Comparison of ENCODE assay signal across 8 cellular contexts in genomic region chr15:73560501-73561117, GRCh38.
DNase-seq lines count a peak whose midpoint lies in the region; ATAC-seq and TF ChIP-seq lines count a peak whose summit lies in the region.

No MANE protein-coding gene starts in this region.

- peaks cover 10% of the 10 kb centered on the region for H3K36me3 Mint-ChIP-seq in activated CD8-positive, alpha-beta T cell treated with anti-CD3 and anti-CD28 coated beads for 36 hours (ENCODE audit: low read depth)

- TF ChIP-seq POLR2A in lower leg skin (IDR thresholded peaks at IDR 0.05) = no peak

- CTCF ChIA-PET in activated CD8-positive, alpha-beta T cell treated with anti-CD3 and anti-CD28 coated beads for 36 hours (lab: Charles Lee) = interaction anchor here (0.7 to 2.4 kb wide), 14 partner anchors 8 to 252 kb away, joined by 3 to 55 read pairs (median 4); partner anchors contain the start of gene NPTN

- intact Hi-C loops in activated CD8-positive, alpha-beta T cell treated with anti-CD3 and anti-CD28 coated beads for 36 hours (cut with micrococcal nuclease) = loop anchor here (5.0 kb wide), 2 partner anchors 72 to 142 kb away; partner anchors contain the start of gene NPTN
- intact Hi-C loops in lower leg skin (cut with DNase I; ENCODE audit: low total_unique reads) = loop anchor here (5.0 kb wide), 2 partner anchors 82 to 137 kb away; no protein-coding TSS in a partner anchor

- H3K27ac ChIP-seq in hepatocyte (no peak overlapping the region), thoracic aorta (no peak overlapping the region)

- no peak overlapping the region for H3K4me3 Mint-ChIP-seq in activated CD8-positive, alpha-beta T cell treated with anti-CD3 and anti-CD28 coated beads for 36 hours

- POLR2A ChIA-PET in activated CD8-positive, alpha-beta T cell treated with anti-CD3 and anti-CD28 coated beads for 36 hours (lab: Charles Lee) = interaction anchor here (0.7 kb wide), 2 partner anchors 143 to 228 kb away, joined by 3 read pairs; no protein-coding TSS in a partner anchor

- H3K9me3 ChIP-seq in hepatocyte (ENCODE audit: low read depth) = no peaks in the 10 kb centered on the region
- H3K9me3 ChIP-seq in thoracic aorta = no peaks in the 10 kb centered on the region

- TF ChIP-seq CTCF in GM12873 (IDR thresholded peaks at IDR 0.05; ENCODE audit: insufficient read depth, low read depth, low read length, missing control alignments) = peak; percentile 33
- TF ChIP-seq CTCF in activated CD8-positive, alpha-beta T cell treated with anti-CD3 and anti-CD28 coated beads for 36 hours (IDR thresholded peaks at IDR 0.05) = peak; percentile 52
- peak; percentile 85 for TF ChIP-seq CTCF in hepatocyte (IDR thresholded peaks at IDR 0.05; ENCODE audit: poor library complexity)
- peak; percentile 30 for TF ChIP-seq CTCF in thoracic aorta (IDR thresholded peaks at IDR 0.05)
- no peak for TF ChIP-seq CTCF in lower leg skin (IDR thresholded peaks at IDR 0.05)

- H3K79me2 ChIP-seq in hepatocyte = peaks cover 8% of the 10 kb centered on the region

- no peak overlapping the region for H3K4me2 ChIP-seq in hepatocyte

- H3K27me3 Mint-ChIP-seq in activated CD8-positive, alpha-beta T cell treated with anti-CD3 and anti-CD28 coated beads for 36 hours = no peaks in the 10 kb centered on the region

- DNase-seq in AG08395 (ENCODE audit: low spot score) = peak; percentile 26
- DNase-seq in NCI-H2196 treated with DMSO at 0.1 percent for 48 hours (lab: John Stamatoyannopoulos, UW; ENCODE audit: unreplicated experiment) = peak; percentile 25
- peak; percentile 26 for DNase-seq in activated CD8-positive, alpha-beta T cell treated with anti-CD3 and anti-CD28 coated beads for 36 hours
- DNase-seq in hepatocyte (ENCODE audit: low spot score) = peak; percentile 76
- DNase-seq in thoracic aorta (ENCODE audit: low spot score) = no peak
- no peak for DNase-seq in lower leg skin (ENCODE audit: low spot score in 2 of 2)

- H2AFZ ChIP-seq in hepatocyte = no peak overlapping the region

- H3K36me3 ChIP-seq in hepatocyte (replicated peaks; ENCODE audit: insufficient read depth, low read depth) (no peaks in the 10 kb centered on the region), thoracic aorta (peaks cover 60% of the 10 kb centered on the region)

- H3K4me3 ChIP-seq in hepatocyte (no peak overlapping the region), thoracic aorta (no peak overlapping the region), lower leg skin (ENCODE audit: low read depth, poor library complexity, severe bottlenecking) (no peak overlapping the region)

- no peaks in the 10 kb centered on the region for H3K9me3 Mint-ChIP-seq in activated CD8-positive, alpha-beta T cell treated with anti-CD3 and anti-CD28 coated beads for 36 hours

- H4K20me1 ChIP-seq in hepatocyte (ENCODE audit: insufficient read depth, poor library complexity, severe bottlenecking) = peaks cover 9% of the 10 kb centered on the region

- no peaks in the 10 kb centered on the region for H3K9me2 ChIP-seq in hepatocyte (replicated peaks; ENCODE audit: insufficient read depth)

- H3K4me1 Mint-ChIP-seq in activated CD8-positive, alpha-beta T cell treated with anti-CD3 and anti-CD28 coated beads for 36 hours (ENCODE audit: low read depth) = peaks cover 5% of the 10 kb centered on the region

- WGBS in hepatocyte (ENCODE audit: low lambda C conversion rate, missing lambda C conversion rate) = 63% methylated on average over 2 of the region's 2 CpGs
- WGBS in lower leg skin, 2 donors = 51 to 55% methylated on average over 2 of the region's 2 CpGs

- H3K4me1 ChIP-seq in hepatocyte (ENCODE audit: insufficient read depth) (no peaks in the 10 kb centered on the region), thoracic aorta (ENCODE audit: control insufficient read depth in 1 of 2, low read depth in 2 of 2) (peaks cover 0 to 17% of the 10 kb centered on the region in 2 donors)

- no peak for ATAC-seq in activated CD8-positive, alpha-beta T cell treated with anti-CD3 and anti-CD28 coated beads for 36 hours
- ATAC-seq in thoracic aorta (ENCODE audit: insufficient number of reproducible peaks, low FRiP score, low read depth) = no peak
- ATAC-seq in GM21381 (IDR thresholded peaks at IDR 0.05; ENCODE audit: unreplicated experiment) = no peak

- no peak overlapping the region for H3K27ac Mint-ChIP-seq in activated CD8-positive, alpha-beta T cell treated with anti-CD3 and anti-CD28 coated beads for 36 hours

- no peaks in the 10 kb centered on the region for H3K27me3 ChIP-seq in hepatocyte
- no peaks in the 10 kb centered on the region for H3K27me3 ChIP-seq in thoracic aorta (replicated peaks; ENCODE audit: insufficient read depth)

Comparison
In these comparisons a context has a peak if more than half of its experiments do, and no peak if none do; other contexts are left out.
1. DNase-seq: peak in AG08395 (single experiment), NCI-H2196 treated with DMSO at 0.1 percent for 48 hours (single experiment), activated CD8-positive, alpha-beta T cell treated with anti-CD3 and anti-CD28 coated beads for 36 hours (single experiment) and hepatocyte (single experiment); none in thoracic aorta (single experiment) and lower leg skin (0 of 2).
2. CTCF ChIP-seq: peak in GM12873 (single experiment), activated CD8-positive, alpha-beta T cell treated with anti-CD3 and anti-CD28 coated beads for 36 hours (single experiment), hepatocyte (single experiment) and thoracic aorta (single experiment); none in lower leg skin (0 of 3).